ENCODE assay signal across 18 cellular contexts in the genomic region with DNA sequence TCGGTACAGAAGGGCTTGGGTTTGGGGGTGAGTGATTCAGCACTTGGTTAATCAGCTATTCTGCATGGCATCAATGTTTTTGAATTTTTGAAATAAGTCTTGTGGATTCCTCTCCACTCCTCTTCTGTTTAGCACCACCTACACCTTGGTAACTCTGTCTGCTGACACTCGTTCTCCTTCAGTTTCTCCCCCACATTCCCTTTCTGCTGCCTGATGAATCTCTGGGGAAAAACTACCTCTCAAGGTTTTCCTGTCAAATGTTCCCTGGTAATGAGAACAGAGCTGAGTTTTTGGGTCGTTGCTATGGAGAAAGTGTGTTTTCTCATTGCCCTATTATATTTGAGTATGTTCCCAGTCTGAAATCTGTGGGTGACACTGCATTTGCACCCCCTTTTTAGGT.
"Had no signal": no experiment of that assay in that cellular context is flagged by ENCODE, and none has a peak within 500 bp of the region (broad histone marks: within the 10 kb centered on the region; RNA-seq: fewer than 3 reads in every experiment).

No MANE protein-coding gene starts in this region.

- H3K4me3 Mint-ChIP-seq: dendritic cell treated with granulocyte-macrophage colony-stimulating factor and Interleukin-4, amounts not matched to agents 40 ng/mL and 50 ng/mL, for 4 days; nephron had no signal

- H3K27me3 Mint-ChIP-seq: dendritic cell treated with granulocyte-macrophage colony-stimulating factor and Interleukin-4, amounts not matched to agents 40 ng/mL and 50 ng/mL, for 4 days had no signal

- H3K27ac Mint-ChIP-seq: dendritic cell treated with granulocyte-macrophage colony-stimulating factor and Interleukin-4, amounts not matched to agents 40 ng/mL and 50 ng/mL, for 4 days had no signal

- DNase-seq: esophagus squamous epithelium; foreskin fibroblast; kidney glomerular epithelial cell; mammary epithelial cell; psoas muscle; sigmoid colon; stimulated activated CD4-positive, alpha-beta T cell treated with anti-CD3 and anti-CD28 coated beads, Interleukin-2, amount 100 ng/mL, for 24 hours; stimulated activated CD4-positive, alpha-beta T cell treated with anti-CD3 and anti-CD28 coated beads, Interleukin-4, amount 100 ng/mL, for 4 hours; stimulated activated naive CD4-positive, alpha-beta T cell treated with Interleukin-2 at 50 U/mL for 16 hours; tibial artery; upper lobe of left lung; uterus had no signal

- H3K27ac ChIP-seq: esophagus squamous epithelium, hepatocyte, psoas muscle, sigmoid colon, skin epidermis, suprapubic skin, tibial artery, upper lobe of left lung, uterus had no signal

- ATAC-seq: left lobe of liver, psoas muscle had no signal
